Comparison of ENCODE assay signal across 1 cellular context in genomic region chr19:46218160-46218559, GRCh38.
TF ChIP-seq lines count a peak whose summit lies in the region.

No MANE protein-coding gene starts in this region.

TF ChIP-seq in HepG2, 621 proteins besides CTCF, POLR2A, EP300 and RAD21 (continued from another document):
- TF ChIP-seq, protein P1, sequence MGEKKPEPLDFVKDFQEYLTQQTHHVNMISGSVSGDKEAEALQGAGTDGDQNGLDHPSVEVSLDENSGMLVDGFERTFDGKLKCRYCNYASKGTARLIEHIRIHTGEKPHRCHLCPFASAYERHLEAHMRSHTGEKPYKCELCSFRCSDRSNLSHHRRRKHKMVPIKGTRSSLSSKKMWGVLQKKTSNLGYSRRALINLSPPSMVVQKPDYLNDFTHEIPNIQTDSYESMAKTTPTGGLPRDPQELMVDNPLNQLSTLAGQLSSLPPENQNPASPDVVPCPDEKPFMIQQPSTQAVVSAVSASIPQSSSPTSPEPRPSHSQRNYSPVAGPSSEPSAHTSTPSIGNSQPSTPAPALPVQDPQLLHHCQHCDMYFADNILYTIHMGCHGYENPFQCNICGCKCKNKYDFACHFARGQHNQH (CRISPR knock-in tag; IDR thresholded peaks at IDR 0.05), result peak; percentile 40; the same call in 1 of the 2 replicates
- TF ChIP-seq FOSL2 (CRISPR knock-in tag; IDR thresholded peaks at IDR 0.05), result peak; percentile 26; the same call in 1 of the 2 replicates
- no peak for TF ChIP-seq ZNF317 (CRISPR knock-in tag; IDR thresholded peaks at IDR 0.05)
- TF ChIP-seq TSC22D2 (CRISPR knock-in tag; IDR thresholded peaks at IDR 0.05; ENCODE audit: borderline replicate concordance), result peak; percentile 65; the same call in 1 of the 2 replicates
- TF ChIP-seq SRSF9 (IDR thresholded peaks at IDR 0.05; ENCODE audit: borderline replicate concordance, insufficient read depth, low read depth, low read length, poor library complexity, severe bottlenecking), result no peak
- TF ChIP-seq MED13 (CRISPR knock-in tag; IDR thresholded peaks at IDR 0.05), result no peak
- TF ChIP-seq ZFAT (CRISPR knock-in tag; conservative IDR thresholded peaks at IDR 0.05), result no peak
- TF ChIP-seq THAP11 (CRISPR knock-in tag; IDR thresholded peaks at IDR 0.05), result peak; percentile 34; the same call in 1 of the 2 replicates
- no peak for TF ChIP-seq HMGXB3 (CRISPR knock-in tag; IDR thresholded peaks at IDR 0.05; ENCODE audit: borderline replicate concordance)
- 0 out of 2 replicates have a peak, but pooled peaks have one; percentile 39 for TF ChIP-seq ZBTB26 (CRISPR knock-in tag; IDR thresholded peaks at IDR 0.05; ENCODE audit: borderline replicate concordance)
- no peak for TF ChIP-seq ZNF839 (CRISPR knock-in tag; IDR thresholded peaks at IDR 0.05; ENCODE audit: borderline replicate concordance)
- TF ChIP-seq, protein P2, sequence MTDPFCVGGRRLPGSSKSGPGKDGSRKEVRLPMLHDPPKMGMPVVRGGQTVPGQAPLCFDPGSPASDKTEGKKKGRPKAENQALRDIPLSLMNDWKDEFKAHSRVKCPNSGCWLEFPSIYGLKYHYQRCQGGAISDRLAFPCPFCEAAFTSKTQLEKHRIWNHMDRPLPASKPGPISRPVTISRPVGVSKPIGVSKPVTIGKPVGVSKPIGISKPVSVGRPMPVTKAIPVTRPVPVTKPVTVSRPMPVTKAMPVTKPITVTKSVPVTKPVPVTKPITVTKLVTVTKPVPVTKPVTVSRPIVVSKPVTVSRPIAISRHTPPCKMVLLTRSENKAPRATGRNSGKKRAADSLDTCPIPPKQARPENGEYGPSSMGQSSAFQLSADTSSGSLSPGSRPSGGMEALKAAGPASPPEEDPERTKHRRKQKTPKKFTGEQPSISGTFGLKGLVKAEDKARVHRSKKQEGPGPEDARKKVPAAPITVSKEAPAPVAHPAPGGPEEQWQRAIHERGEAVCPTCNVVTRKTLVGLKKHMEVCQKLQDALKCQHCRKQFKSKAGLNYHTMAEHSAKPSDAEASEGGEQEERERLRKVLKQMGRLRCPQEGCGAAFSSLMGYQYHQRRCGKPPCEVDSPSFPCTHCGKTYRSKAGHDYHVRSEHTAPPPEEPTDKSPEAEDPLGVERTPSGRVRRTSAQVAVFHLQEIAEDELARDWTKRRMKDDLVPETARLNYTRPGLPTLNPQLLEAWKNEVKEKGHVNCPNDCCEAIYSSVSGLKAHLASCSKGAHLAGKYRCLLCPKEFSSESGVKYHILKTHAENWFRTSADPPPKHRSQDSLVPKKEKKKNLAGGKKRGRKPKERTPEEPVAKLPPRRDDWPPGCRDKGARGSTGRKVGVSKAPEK (CRISPR knock-in tag; IDR thresholded peaks at IDR 0.05; ENCODE audit: borderline replicate concordance), result no peak
- TF ChIP-seq GABPA (IDR thresholded peaks at IDR 0.05; ENCODE audit: low read depth, low read length), result no peak
- TF ChIP-seq GABPA (CRISPR knock-in tag; IDR thresholded peaks at IDR 0.05; ENCODE audit: low read depth), result no peak
- no peak for TF ChIP-seq ZNF280D (CRISPR knock-in tag; IDR thresholded peaks at IDR 0.05)
- no peak for TF ChIP-seq ZNF367 (CRISPR knock-in tag; IDR thresholded peaks at IDR 0.05; ENCODE audit: borderline replicate concordance)
- 0 out of 2 replicates have a peak, but pooled peaks have one; percentile 35 for TF ChIP-seq ZNF749 (CRISPR knock-in tag; IDR thresholded peaks at IDR 0.05; ENCODE audit: borderline replicate concordance)
- TF ChIP-seq ZNF572 (CRISPR knock-in tag; IDR thresholded peaks at IDR 0.05), result no peak
- no peak for TF ChIP-seq ZNF782 (CRISPR knock-in tag; IDR thresholded peaks at IDR 0.05; ENCODE audit: borderline replicate concordance)
- no peak for TF ChIP-seq CBX2 (IDR thresholded peaks at IDR 0.05; ENCODE audit: low read depth, low read length)
- no peak for TF ChIP-seq CBX2 (CRISPR knock-in tag; IDR thresholded peaks at IDR 0.05; ENCODE audit: low read depth)
- no peak for TF ChIP-seq ZNF326 (CRISPR knock-in tag; IDR thresholded peaks at IDR 0.05; ENCODE audit: borderline replicate concordance)
- TF ChIP-seq NFYB (CRISPR knock-in tag; IDR thresholded peaks at IDR 0.05), result 0 out of 2 replicates have a peak, but pooled peaks have one; percentile 12
- TF ChIP-seq ZBTB7B (CRISPR knock-in tag; IDR thresholded peaks at IDR 0.05), result no peak
- no peak for TF ChIP-seq ZNF496 (CRISPR knock-in tag; IDR thresholded peaks at IDR 0.05; ENCODE audit: insufficient replicate concordance)
- no peak for TF ChIP-seq ZFP36L2 (CRISPR knock-in tag; IDR thresholded peaks at IDR 0.05)
- no peak for TF ChIP-seq ZNF264 (CRISPR knock-in tag; IDR thresholded peaks at IDR 0.05)
- peak; percentile 44; the same call in 1 of the 2 replicates for TF ChIP-seq SAP130 (CRISPR knock-in tag; IDR thresholded peaks at IDR 0.05; ENCODE audit: low read depth)
- no peak for TF ChIP-seq YY1 (IDR thresholded peaks at IDR 0.05; ENCODE audit: insufficient read depth, insufficient replicate concordance, low read depth, low read length)
- no peak for TF ChIP-seq KLF9 (CRISPR knock-in tag; IDR thresholded peaks at IDR 0.05; ENCODE audit: low read depth)
- no peak for TF ChIP-seq NCOA5 (CRISPR knock-in tag; IDR thresholded peaks at IDR 0.05)
- no peak for TF ChIP-seq ISL2 (CRISPR knock-in tag; IDR thresholded peaks at IDR 0.05)
- no peak for TF ChIP-seq ATF4 (CRISPR knock-in tag; IDR thresholded peaks at IDR 0.05)
- TF ChIP-seq TCF12 (IDR thresholded peaks at IDR 0.05), result no peak
- TF ChIP-seq TCF12 (CRISPR knock-in tag; IDR thresholded peaks at IDR 0.05), result no peak
- TF ChIP-seq SP4 (CRISPR knock-in tag; IDR thresholded peaks at IDR 0.05), result no peak
- no peak for TF ChIP-seq REL (CRISPR knock-in tag; conservative IDR thresholded peaks at IDR 0.05)
TF ChIP-seq in HepG2: peak in this region for 36.
